17 cellular contexts compared by ENCODE assay signal in the genomic region with DNA sequence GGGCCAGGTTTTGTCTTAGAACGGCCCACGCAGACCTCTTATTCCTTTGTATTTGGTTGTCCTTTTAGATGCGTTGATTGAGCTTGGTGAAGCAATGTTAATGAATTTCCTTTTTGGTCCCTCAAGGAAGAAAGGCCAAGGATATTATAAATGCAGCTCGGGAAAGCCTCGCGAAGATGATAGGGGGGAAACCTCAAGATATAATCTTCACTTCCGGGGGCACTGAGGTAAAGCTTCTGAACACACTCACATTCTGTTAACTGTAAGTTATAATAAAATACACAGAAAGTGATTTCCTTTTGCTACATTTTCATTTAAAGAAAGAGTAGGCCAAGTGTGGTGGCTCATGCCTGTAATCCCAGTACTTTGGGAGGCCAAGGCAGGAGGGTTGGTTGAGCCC. TPM values are rescaled to one million over a fixed set of nuclear protein-coding genes. Genes with fewer than 3 reads are reported as not detected.
DNase-seq lines count a peak whose midpoint lies in the region; ATAC-seq and TF ChIP-seq lines count a peak whose summit lies in the region.
"Had no signal": no experiment of that assay in that cellular context is flagged by ENCODE, and none has a peak within 500 bp of the region (broad histone marks: within the 10 kb centered on the region; RNA-seq: fewer than 3 reads in every experiment).

No MANE protein-coding gene starts in this region.

- H3K4me3 ChIP-seq in right atrium auricular region, result no peak overlapping the region
- no peak overlapping the region for H3K4me3 ChIP-seq in heart right ventricle
- H3K4me3 ChIP-seq: MG63, Peyer's patch had no signal

- H3K4me3 Mint-ChIP-seq in activated T-helper 2 cell treated with anti-CD3 and anti-CD28 coated beads, Interferon-gamma antibody, Interleukin-2, Interleukin-4, amounts not matched to agents 10 μg/mL and 5 μg/mL and 100 μg/mL, durations not matched to agents 14 hours and 24 hours and 36 hours (ENCODE audit: low read depth), result no peak overlapping the region

- no peaks in the 10 kb centered on the region for H3K9me3 ChIP-seq in right atrium auricular region
- H3K9me3 ChIP-seq in heart right ventricle, result peaks cover 0 to 7% (median 0%) of the 10 kb centered on the region in 11 donors
- H3K9me3 ChIP-seq in KOPT-K1 (ENCODE audit: insufficient read depth, low read length, poor library complexity, severe bottlenecking), result peaks cover 22% of the 10 kb centered on the region
- H3K9me3 ChIP-seq: BE2C, MG63, Peyer's patch had no signal

- intact Hi-C loops in heart right ventricle (cut with DNase I), result loop anchor here in 2 of 10 donors (10.0 kb wide), 2 partner anchors 187 to 213 kb away; partner anchors contain the start of gene RAMP1 (in 1 of the 2)
- intact Hi-C loops in activated T-helper 2 cell treated with anti-CD3 and anti-CD28 coated beads, Interferon-gamma antibody, Interleukin-2, Interleukin-4, amounts not matched to agents 10 μg/mL and 5 μg/mL and 100 μg/mL, durations not matched to agents 14 hours and 24 hours and 36 hours (cut with micrococcal nuclease), result loop anchor here (10.0 kb wide), 1 partner anchor 633 kb away; no protein-coding TSS in a partner anchor

- DNase-seq in right atrium auricular region (ENCODE audit: low spot score) (peak; percentile 2), heart right ventricle (no peak), glomerular visceral epithelial cell (ENCODE audit: extremely low spot score) (no peak), NOMO-1 (lab: John Stamatoyannopoulos, UW; ENCODE audit: unreplicated experiment in 2 of 2) (no peak)
- DNase-seq in activated T-helper 2 cell treated with anti-CD3 and anti-CD28 coated beads, Interferon-gamma antibody, Interleukin-2, Interleukin-4, amounts not matched to agents 10 μg/mL and 5 μg/mL and 100 μg/mL, durations not matched to agents 14 hours and 24 hours and 36 hours (ENCODE audit: low spot score), result no peak
- DNase-seq: BE2C, DMS 273 treated with DMSO at 0.1 percent for 48 hours, KG1, MG63, NCI-H1105, NCI-H187, NCI-H446, NCI-H82, Peyer's patch, Right ventricle myocardium superior had no signal

- H3K9me3 Mint-ChIP-seq in activated T-helper 2 cell treated with anti-CD3 and anti-CD28 coated beads, Interferon-gamma antibody, Interleukin-2, Interleukin-4, amounts not matched to agents 10 μg/mL and 5 μg/mL and 100 μg/mL, durations not matched to agents 14 hours and 24 hours and 36 hours, result peaks cover 29% of the 10 kb centered on the region

- ATAC-seq in heart right ventricle (no peak), HG02840 (IDR thresholded peaks at IDR 0.05; ENCODE audit: low FRiP score, unreplicated experiment) (no peak)

- H3K4me1 Mint-ChIP-seq in activated T-helper 2 cell treated with anti-CD3 and anti-CD28 coated beads, Interferon-gamma antibody, Interleukin-2, Interleukin-4, amounts not matched to agents 10 μg/mL and 5 μg/mL and 100 μg/mL, durations not matched to agents 14 hours and 24 hours and 36 hours (ENCODE audit: low read depth), result peaks cover 64% of the 10 kb centered on the region

- H3K36me3 Mint-ChIP-seq in activated T-helper 2 cell treated with anti-CD3 and anti-CD28 coated beads, Interferon-gamma antibody, Interleukin-2, Interleukin-4, amounts not matched to agents 10 μg/mL and 5 μg/mL and 100 μg/mL, durations not matched to agents 14 hours and 24 hours and 36 hours (ENCODE audit: low read depth), result peaks cover 84% of the 10 kb centered on the region

- no peaks in the 10 kb centered on the region for H3K27me3 ChIP-seq in right atrium auricular region
- no peaks in the 10 kb centered on the region for H3K27me3 ChIP-seq in heart right ventricle
- H3K27me3 ChIP-seq: BE2C, MG63, Peyer's patch had no signal

- WGBS in heart right ventricle, 2 donors, result 92 to 94% methylated on average over 7 of the region's 7 CpGs

- peak overlapping the region; percentile 24 for H3K27ac Mint-ChIP-seq in activated T-helper 2 cell treated with anti-CD3 and anti-CD28 coated beads, Interferon-gamma antibody, Interleukin-2, Interleukin-4, amounts not matched to agents 10 μg/mL and 5 μg/mL and 100 μg/mL, durations not matched to agents 14 hours and 24 hours and 36 hours

- H3K4me1 ChIP-seq in right atrium auricular region (no peaks in the 10 kb centered on the region), heart right ventricle (peaks cover 0 to 3% (median 0%) of the 10 kb centered on the region in 9 donors)
- H3K4me1 ChIP-seq: BE2C had no signal

- H3K36me3 ChIP-seq in right atrium auricular region (peaks cover 31% of the 10 kb centered on the region), heart right ventricle (peaks cover 0 to 85% (median 29%) of the 10 kb centered on the region in 9 donors), KOPT-K1 (ENCODE audit: insufficient read depth, low read length) (peaks cover 82% of the 10 kb centered on the region)

- H3K27me3 Mint-ChIP-seq in activated T-helper 2 cell treated with anti-CD3 and anti-CD28 coated beads, Interferon-gamma antibody, Interleukin-2, Interleukin-4, amounts not matched to agents 10 μg/mL and 5 μg/mL and 100 μg/mL, durations not matched to agents 14 hours and 24 hours and 36 hours (ENCODE audit: low read depth), result no peaks in the 10 kb centered on the region

- no peak overlapping the region for H3K27ac ChIP-seq in right atrium auricular region
- no peak overlapping the region for H3K27ac ChIP-seq in heart right ventricle
- peak overlapping the region; percentile 61 for H3K27ac ChIP-seq in KOPT-K1 (ENCODE audit: low read depth, low read length, poor library complexity, severe bottlenecking)
- H3K27ac ChIP-seq: Peyer's patch had no signal

- no peak for TF ChIP-seq CTCF in right atrium auricular region (IDR thresholded peaks at IDR 0.05)
- TF ChIP-seq CTCF in heart right ventricle (IDR thresholded peaks at IDR 0.05), result no peak

RNA-seq across cellular contexts. Expression of gene SCLY, which starts 7.1 kb away (rescaled TPM):
- total RNA-seq in right atrium auricular region, result 10 to 100 TPM in 1 of 2 donors, 1 to 10 TPM in 1; 6.5 to 11.3 TPM
- 10 to 100 TPM in 7 of 10 donors, 1 to 10 TPM in 3; 8.3 to 14.5 (median 11.4) TPM for total RNA-seq in heart right ventricle
- 10 to 100 TPM in 1 of 2 donors, 1 to 10 TPM in 1; 8.7 to 13.5 TPM for polyA plus RNA-seq in heart right ventricle
- 98.6 and 102 TPM in 2 replicates for total RNA-seq in activated T-helper 2 cell treated with anti-CD3 and anti-CD28 coated beads, Interferon-gamma antibody, Interleukin-2, Interleukin-4, amounts not matched to agents 10 μg/mL and 5 μg/mL and 100 μg/mL, durations not matched to agents 14 hours and 24 hours and 36 hours

RNA-seq across cellular contexts. Expression of gene ESPNL, which starts 32.2 kb away (rescaled TPM):
- total RNA-seq in right atrium auricular region, result 1 to 10 TPM in 1 of 2 donors, under 1 TPM in 1; 0.26 to 2.0 TPM
- total RNA-seq in heart right ventricle, result 1 to 10 TPM in 1 of 10 donors, under 1 TPM in 7, not detected in 2; 0.10 to 1.7 (median 0.38) TPM
- polyA plus RNA-seq in heart right ventricle, result under 1 TPM; 0.01 to 0.29 TPM
- 0.07 and 0.14 TPM in 2 replicates for total RNA-seq in activated T-helper 2 cell treated with anti-CD3 and anti-CD28 coated beads, Interferon-gamma antibody, Interleukin-2, Interleukin-4, amounts not matched to agents 10 μg/mL and 5 μg/mL and 100 μg/mL, durations not matched to agents 14 hours and 24 hours and 36 hours
- total RNA-seq: Right ventricle myocardium superior had no signal
